ENCODE assay signal across 12 cellular contexts in the genomic region with DNA sequence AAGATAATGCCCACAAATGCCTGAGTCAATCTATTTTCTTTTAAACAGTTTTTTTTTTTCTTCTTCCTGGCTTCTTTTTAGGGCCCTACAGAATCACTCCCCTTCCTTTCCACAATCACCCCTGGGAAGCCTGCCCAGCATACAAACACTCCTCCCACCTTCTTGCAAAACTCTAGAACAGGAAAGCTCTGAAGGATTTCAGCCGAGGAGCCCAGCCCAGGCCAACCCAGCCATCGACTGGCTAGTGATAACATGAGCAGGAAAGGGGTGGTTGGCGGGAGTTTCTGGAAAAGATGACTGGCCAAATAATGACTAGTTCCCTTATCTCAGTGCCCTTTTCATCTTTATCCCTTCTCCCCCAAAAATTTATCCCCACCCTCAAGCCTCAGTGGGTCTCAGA.
A peak's percentile ranks its signal among the peaks of the same experiment; 100 is the strongest.
DNase-seq lines count a peak whose midpoint lies in the region; ATAC-seq and TF ChIP-seq lines count a peak whose summit lies in the region.
"Had no signal": no experiment of that assay in that cellular context is flagged by ENCODE, and none has a peak within 500 bp of the region (broad histone marks: within the 10 kb centered on the region; RNA-seq: fewer than 3 reads in every experiment).

No MANE protein-coding gene starts in this region.

- no peaks in the 10 kb centered on the region for H3K9me3 ChIP-seq in fibroblast of lung (ENCODE audit: control insufficient read depth, insufficient read depth, low read depth, low read length)
- H3K9me3 ChIP-seq: BLaER1 treated with 17β-estradiol and CSF1 and Interleukin-3, amounts not matched to agents 10 nM and 100 nM had no signal

- no peak for TF ChIP-seq CTCF in AG04449 (IDR thresholded peaks at IDR 0.05; ENCODE audit: insufficient read depth, low read length, missing control alignments)
- no peak for TF ChIP-seq CTCF in fibroblast of lung (conservative IDR thresholded peaks at IDR 0.05 in 1 of 2, IDR thresholded peaks at IDR 0.05 in 1 of 2; ENCODE audit: low read depth in 1 of 2, low read length in 2 of 2)

- CTCF ChIA-PET in AG04449 (lab: Yijun Ruan, JAX): no interaction called here

- no peaks in the 10 kb centered on the region for H3K9me3 Mint-ChIP-seq in stimulated activated effector memory CD8-positive, alpha-beta T cell treated with anti-CD3 and anti-CD28 coated beads, Interleukin-12 subunit alpha, Interleukin-12 subunit beta, amount 100 ng/mL, for 72 hours
- H3K9me3 Mint-ChIP-seq: type B pancreatic cell had no signal

- peak; percentile 33 for DNase-seq in AG04449 (ENCODE audit: low read depth, low spot score)
- DNase-seq in RPMI7951 (ENCODE audit: low read depth): peak; percentile 53
- DNase-seq in fibroblast of lung (ENCODE audit: low read depth in 2 of 2): peak; percentile 89 to 93
- DNase-seq in non-pigmented ciliary epithelial cell (ENCODE audit: low read depth): peak; percentile 62
- DNase-seq in stimulated activated effector memory CD8-positive, alpha-beta T cell treated with anti-CD3 and anti-CD28 coated beads, Interleukin-12 subunit alpha, Interleukin-12 subunit beta, amount 100 ng/mL, for 72 hours (ENCODE audit: low spot score in 2 of 2): no peak
- DNase-seq in ecto neural progenitor cell (ENCODE audit: low spot score): no peak
- DNase-seq: effector memory CD4-positive, alpha-beta T cell; NCI-H526 had no signal

- no peaks in the 10 kb centered on the region for H3K36me3 Mint-ChIP-seq in stimulated activated effector memory CD8-positive, alpha-beta T cell treated with anti-CD3 and anti-CD28 coated beads, Interleukin-12 subunit alpha, Interleukin-12 subunit beta, amount 100 ng/mL, for 72 hours

- H3K9ac ChIP-seq in fibroblast of lung (ENCODE audit: insufficient read depth, low read length): no peak overlapping the region
- H3K9ac ChIP-seq: BLaER1 treated with 17β-estradiol and CSF1 and Interleukin-3, amounts not matched to agents 10 nM and 100 nM had no signal

- no peak overlapping the region for H3K4me3 ChIP-seq in AG04449 (ENCODE audit: low read depth, low read length)
- H3K4me3 ChIP-seq in fibroblast of lung (replicated peaks in 1 of 4; ENCODE audit: control extremely low read depth in 1 of 4, insufficient read depth in 1 of 4, low read depth in 3 of 4, low read length in 4 of 4): no peak overlapping the region
- H3K4me3 ChIP-seq: BLaER1 treated with 17β-estradiol and CSF1 and Interleukin-3, amounts not matched to agents 10 nM and 100 nM had no signal

- no peaks in the 10 kb centered on the region for H3K36me3 ChIP-seq in fibroblast of lung (ENCODE audit: control insufficient read depth, insufficient read depth, low read length)

- H3K4me3 Mint-ChIP-seq in stimulated activated effector memory CD8-positive, alpha-beta T cell treated with anti-CD3 and anti-CD28 coated beads, Interleukin-12 subunit alpha, Interleukin-12 subunit beta, amount 100 ng/mL, for 72 hours: no peak overlapping the region
- H3K4me3 Mint-ChIP-seq: type B pancreatic cell had no signal

- no peaks in the 10 kb centered on the region for H3K79me2 ChIP-seq in fibroblast of lung (ENCODE audit: control insufficient read depth, insufficient read depth, low read length)

- H3K27ac Mint-ChIP-seq in stimulated activated effector memory CD8-positive, alpha-beta T cell treated with anti-CD3 and anti-CD28 coated beads, Interleukin-12 subunit alpha, Interleukin-12 subunit beta, amount 100 ng/mL, for 72 hours: no peak overlapping the region
- H3K27ac Mint-ChIP-seq: type B pancreatic cell had no signal

- POLR2A ChIA-PET in AG04449 (lab: Yijun Ruan, JAX): no interaction called here

- H3K4me1 ChIP-seq in fibroblast of lung (ENCODE audit: control insufficient read depth, extremely low read depth, insufficient read depth, low read length): peaks cover 3% of the 10 kb centered on the region

- H3K27me3 ChIP-seq in fibroblast of lung (ENCODE audit: control insufficient read depth, insufficient read depth, low read length): no peaks in the 10 kb centered on the region
- H3K27me3 ChIP-seq: BLaER1 treated with 17β-estradiol and CSF1 and Interleukin-3, amounts not matched to agents 10 nM and 100 nM had no signal

- no peak overlapping the region for H3K27ac ChIP-seq in fibroblast of lung (ENCODE audit: insufficient read depth, low read length)
- H3K27ac ChIP-seq: BLaER1 treated with 17β-estradiol and CSF1 and Interleukin-3, amounts not matched to agents 10 nM and 100 nM had no signal

- no peak overlapping the region for H3K4me2 ChIP-seq in fibroblast of lung (ENCODE audit: extremely low read depth, insufficient read depth, low read length)

- H2AFZ ChIP-seq in fibroblast of lung (ENCODE audit: low read length): no peak overlapping the region

- no peaks in the 10 kb centered on the region for H4K20me1 ChIP-seq in fibroblast of lung (ENCODE audit: control insufficient read depth, extremely low read depth, insufficient read depth, low read length)

- no peaks in the 10 kb centered on the region for H3K4me1 Mint-ChIP-seq in stimulated activated effector memory CD8-positive, alpha-beta T cell treated with anti-CD3 and anti-CD28 coated beads, Interleukin-12 subunit alpha, Interleukin-12 subunit beta, amount 100 ng/mL, for 72 hours

- ATAC-seq in HG03457 (IDR thresholded peaks at IDR 0.05; ENCODE audit: unreplicated experiment) (no peak), GM18505 (IDR thresholded peaks at IDR 0.05; ENCODE audit: unreplicated experiment) (no peak)
- no peak for ATAC-seq in stimulated activated effector memory CD8-positive, alpha-beta T cell treated with anti-CD3 and anti-CD28 coated beads, Interleukin-12 subunit alpha, Interleukin-12 subunit beta, amount 100 ng/mL, for 72 hours

- TF ChIP-seq POLR2A in GM18505 (IDR thresholded peaks at IDR 0.05; ENCODE audit: borderline replicate concordance, extremely low read depth, insufficient read depth, insufficient read length): no peak

Comparison
In these comparisons a context has a peak if more than half of its experiments do, and no peak if none do; other contexts are left out.
1. DNase-seq: peak in AG04449 (single experiment), RPMI7951 (single experiment), fibroblast of lung (2 of 2) and non-pigmented ciliary epithelial cell (single experiment); none in stimulated activated effector memory CD8-positive, alpha-beta T cell treated with anti-CD3 and anti-CD28 coated beads, Interleukin-12 subunit alpha, Interleukin-12 subunit beta, amount 100 ng/mL, for 72 hours (0 of 2) and ecto neural progenitor cell (single experiment).